In the genomic region with DNA sequence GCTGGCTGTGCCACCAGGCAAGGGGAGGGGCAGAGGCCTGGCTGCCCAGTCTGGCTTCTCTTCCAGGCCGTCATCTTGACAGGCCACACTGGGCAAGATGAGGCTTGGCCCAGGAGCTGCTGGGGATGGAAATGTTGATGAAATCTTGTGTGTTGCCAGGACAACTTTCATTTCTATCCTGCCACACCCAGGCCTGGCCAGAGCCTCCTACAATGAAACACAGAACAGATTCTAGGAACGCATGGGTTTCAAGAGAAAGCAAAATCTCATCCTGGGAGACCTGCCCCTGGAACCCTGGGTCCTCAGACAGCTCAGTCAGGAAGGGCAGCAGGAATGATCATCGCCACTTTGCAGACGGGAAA, we compare ENCODE assay signal across 8 cellular contexts. TPM values are rescaled to one million over a fixed set of nuclear protein-coding genes. Genes with fewer than 3 reads are reported as not detected.
DNase-seq lines count a peak whose midpoint lies in the region; ATAC-seq and TF ChIP-seq lines count a peak whose summit lies in the region.

No MANE protein-coding gene starts in this region.

- H3K4me3 ChIP-seq in AG04449 (ENCODE audit: low read depth, low read length) (peak overlapping the region; percentile 34), right lobe of liver (no peak overlapping the region), thyroid gland (replicated peaks in 1 of 3) (no peak overlapping the region)

- H3K36me3 ChIP-seq in right lobe of liver (peaks cover 0 to 3% (median 0%) of the 10 kb centered on the region in 4 donors), thyroid gland (no peaks in the 10 kb centered on the region)

- TF ChIP-seq CTCF in AG04449 (IDR thresholded peaks at IDR 0.05; ENCODE audit: insufficient read depth, low read length, missing control alignments) (no peak), right lobe of liver (IDR thresholded peaks at IDR 0.05) (no peak), thyroid gland (IDR thresholded peaks at IDR 0.05) (no peak)

- no peak for DNase-seq in AG04449 (ENCODE audit: low read depth, low spot score)
- DNase-seq in LoVo (ENCODE audit: low spot score) = peak; percentile 32
- peak in 16 of 61 donors; percentile 9 to 56 (median 25) for DNase-seq in caudate nucleus (lab: John Stamatoyannopoulos, UW)
- peak in 2 of 3 donors; percentile 73 to 84 for DNase-seq in right lobe of liver
- peak; percentile 56 for DNase-seq in thyroid gland
- no peak for DNase-seq in NCI-H1092 treated with DMSO at 0.1 percent for 48 hours (lab: John Stamatoyannopoulos, UW)
- no peak for DNase-seq in NCI-H2171 (lab: John Stamatoyannopoulos, UW)
- no peak for DNase-seq in GOT3 (lab: John Stamatoyannopoulos, UW)

- ATAC-seq in right lobe of liver = peak; percentile 27 to 77 (median 53)

- peak overlapping the region; percentile 93 for H3K27ac ChIP-seq in caudate nucleus (ENCODE audit: low read depth, low read length)
- H3K27ac ChIP-seq in right lobe of liver = peak overlapping the region; percentile 28 to 92 (median 75)
- H3K27ac ChIP-seq in thyroid gland = peak overlapping the region; percentile 77 to 98 (median 97)

- H3K4me1 ChIP-seq in right lobe of liver (peaks cover 0 to 28% (median 9%) of the 10 kb centered on the region in 4 donors), thyroid gland (peaks cover 28 to 38% of the 10 kb centered on the region in 2 donors)

- H3K27me3 ChIP-seq in right lobe of liver = no peaks in the 10 kb centered on the region
- no peaks in the 10 kb centered on the region for H3K27me3 ChIP-seq in thyroid gland

- 21% methylated on average over 4 of the region's 4 CpGs for WGBS in right lobe of liver (ENCODE audit: insufficient coverage, low coverage, low lambda C conversion rate, missing lambda C conversion rate)
- 13 to 19% methylated on average over 3 to 4 of the region's 4 CpGs for WGBS in thyroid gland, 2 donors

- TF ChIP-seq POLR2A in right lobe of liver (IDR thresholded peaks at IDR 0.05) = no peak
- TF ChIP-seq POLR2A in thyroid gland (IDR thresholded peaks at IDR 0.05) = no peak

- intact Hi-C loops in right lobe of liver (cut with DNase I) = no loop called here
- intact Hi-C loops in thyroid gland (cut with DNase I) = no loop called here

- POLR2A ChIA-PET in AG04449 (lab: Yijun Ruan, JAX) = interaction anchor here (0.6 to 4.5 kb wide), 3 partner anchors 10 to 159 kb away, joined by 3 to 66 read pairs (median 40); a partner anchor contains a TSS

- H3K9me3 ChIP-seq in right lobe of liver (no peaks in the 10 kb centered on the region), thyroid gland (no peaks in the 10 kb centered on the region)

- CTCF ChIA-PET in AG04449 (lab: Yijun Ruan, JAX) = interaction anchor here (0.6 to 4.8 kb wide), 7 partner anchors 10 to 48 kb away, joined by 3 to 48 read pairs (median 5); a partner anchor contains a TSS

RNA-seq across cellular contexts. Expression of a gene that starts 9.3 kb away (rescaled TPM):
- total RNA-seq in right lobe of liver = 10 to 100 TPM in 1 of 6 experiments, 1 to 10 TPM in 5; 2.6 to 13.5 (median 5.4) TPM
- 10 to 100 TPM in 2 of 4 donors, 1 to 10 TPM in 2; 3.9 to 16.3 (median 10.0) TPM for total RNA-seq in thyroid gland

RNA-seq across cellular contexts. Expression of a gene that starts 22.7 kb away (rescaled TPM):
- total RNA-seq in right lobe of liver (10 to 100 TPM; 14.0 to 27.1 (median 19.6) TPM), thyroid gland (10 to 100 TPM; 15.6 to 33.5 (median 18.4) TPM)

RNA-seq across cellular contexts. Expression of a gene that starts 35.5 kb away (rescaled TPM):
- total RNA-seq in right lobe of liver (10 to 100 TPM; 24.0 to 78.9 (median 56.9) TPM), thyroid gland (10 to 100 TPM; 16.7 to 20.4 (median 17.7) TPM)

RNA-seq across cellular contexts. Expression of a gene that starts 38.6 kb away (rescaled TPM):
- total RNA-seq in right lobe of liver (10 to 100 TPM in 1 of 6 experiments, 1 to 10 TPM in 5; 2.0 to 26.4 (median 3.0) TPM), thyroid gland (10 to 100 TPM in 3 of 4 donors, 1 to 10 TPM in 1; 8.6 to 24.8 (median 16.9) TPM)

RNA-seq across cellular contexts. Expression of a gene that starts 50.7 kb away (rescaled TPM):
- total RNA-seq in right lobe of liver (1 to 10 TPM; 3.7 to 10.0 (median 5.1) TPM), thyroid gland (1 to 10 TPM; 3.2 to 7.6 (median 4.2) TPM)

Comparison
In these comparisons a context has a peak if more than half of its experiments do, and no peak if none do; other contexts are left out.
1. DNase-seq: peak in LoVo (single experiment), right lobe of liver (2 of 3) and thyroid gland (2 of 2); none in AG04449 (single experiment), NCI-H1092 treated with DMSO at 0.1 percent for 48 hours (single experiment), NCI-H2171 (single experiment) and GOT3 (single experiment).
2. Peak in every context shown above with its lines, with median percentiles within 50 percentile points of each other: H3K27ac ChIP-seq.